ENCODE assay signal across 30 cellular contexts in the genomic region with DNA sequence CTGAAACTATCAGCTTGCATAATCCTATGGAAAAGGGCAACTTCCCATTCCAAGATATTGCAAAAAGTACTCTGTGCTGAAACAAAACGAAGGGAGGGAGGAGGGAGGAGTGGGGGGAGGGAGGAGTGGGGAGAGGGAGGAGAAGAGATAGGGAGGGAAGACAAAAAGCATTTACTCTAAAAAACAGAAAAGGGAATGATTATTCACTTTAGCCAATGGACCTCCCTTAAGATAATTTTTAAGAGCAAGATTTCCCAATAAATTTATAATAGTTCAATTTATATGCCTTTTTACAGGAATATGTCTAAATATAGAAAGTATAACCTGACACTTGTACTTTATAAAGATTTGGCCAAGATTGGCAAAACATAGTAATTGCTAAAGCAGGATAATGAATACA.
"Had no signal": no experiment of that assay in that cellular context is flagged by ENCODE, and none has a peak within 500 bp of the region (broad histone marks: within the 10 kb centered on the region; RNA-seq: fewer than 3 reads in every experiment).

No MANE protein-coding gene starts in this region.

- H3K4me1 Mint-ChIP-seq: activated CD4-positive, alpha-beta T cell treated with anti-CD3 and anti-CD28 coated beads, Interleukin-2, amount 10 ng/mL, durations not matched to agents 24 days and 14 days; activated CD8-positive, alpha-beta memory T cell treated with anti-CD3 and anti-CD28 coated beads, Interleukin-2, amount 10 ng/mL, durations not matched to agents 7 days and 5 days; activated naive CD4-positive, alpha-beta T cell treated with anti-CD3 and anti-CD28 coated beads, Interleukin-2, amount 10 ng/mL, durations not matched to agents 7 days and 5 days; activated naive CD8-positive, alpha-beta T cell treated with anti-CD3 and anti-CD28 coated beads, Interleukin-2, amount 10 ng/mL, durations not matched to agents 7 days and 5 days had no signal

- H3K4me3 Mint-ChIP-seq: activated CD4-positive, alpha-beta memory T cell treated with anti-CD3 and anti-CD28 coated beads for 36 hours; activated CD4-positive, alpha-beta T cell treated with anti-CD3 and anti-CD28 coated beads for 36 hours; activated CD4-positive, alpha-beta T cell treated with anti-CD3 and anti-CD28 coated beads, Interleukin-2, amount 10 ng/mL, durations not matched to agents 24 days and 14 days; activated CD8-positive, alpha-beta memory T cell treated with anti-CD3 and anti-CD28 coated beads, Interleukin-2, amount 10 ng/mL, durations not matched to agents 7 days and 5 days; activated CD8-positive, alpha-beta T cell treated with anti-CD3 and anti-CD28 coated beads, Interleukin-2, amount 10 ng/mL, durations not matched to agents 7 days and 5 days; activated naive CD4-positive, alpha-beta T cell treated with anti-CD3 and anti-CD28 coated beads, Interleukin-2, amount 10 ng/mL, durations not matched to agents 7 days and 5 days; activated naive CD8-positive, alpha-beta T cell treated with anti-CD3 and anti-CD28 coated beads, Interleukin-2, amount 10 ng/mL, durations not matched to agents 7 days and 5 days; activated T-cell treated with anti-CD3 and anti-CD28 coated beads, Interleukin-2, amount 50 U/mL, for 72 hours had no signal

- ATAC-seq: activated CD4-positive, alpha-beta T cell treated with anti-CD3 and anti-CD28 coated beads for 36 hours; activated CD8-positive, alpha-beta memory T cell treated with anti-CD3 and anti-CD28 coated beads, Interleukin-2, amount 10 ng/mL, durations not matched to agents 7 days and 5 days; activated CD8-positive, alpha-beta T cell treated with anti-CD3 and anti-CD28 coated beads, Interleukin-2, amount 10 ng/mL, durations not matched to agents 7 days and 5 days; activated naive CD4-positive, alpha-beta T cell treated with anti-CD3 and anti-CD28 coated beads, Interleukin-2, amount 50 U/mL, for 72 hours; activated T-cell treated with anti-CD3 and anti-CD28 coated beads, Interleukin-2, amount 50 U/mL, for 72 hours; body of pancreas; heart left ventricle had no signal

- H3K36me3 Mint-ChIP-seq: activated CD4-positive, alpha-beta memory T cell treated with anti-CD3 and anti-CD28 coated beads for 36 hours; activated CD8-positive, alpha-beta memory T cell treated with anti-CD3 and anti-CD28 coated beads, Interleukin-2, amount 10 ng/mL, durations not matched to agents 7 days and 5 days; activated naive CD4-positive, alpha-beta T cell treated with anti-CD3 and anti-CD28 coated beads, Interleukin-2, amount 10 ng/mL, durations not matched to agents 7 days and 5 days; activated naive CD4-positive, alpha-beta T cell treated with anti-CD3 and anti-CD28 coated beads, Interleukin-2, amount 50 U/mL, for 72 hours; activated naive CD8-positive, alpha-beta T cell treated with anti-CD3 and anti-CD28 coated beads, Interleukin-2, amount 10 ng/mL, durations not matched to agents 7 days and 5 days had no signal

- H3K4me3 ChIP-seq: body of pancreas, colonic mucosa, esophagus squamous epithelium, gastrocnemius medialis, heart left ventricle had no signal

- H3K9me3 ChIP-seq: body of pancreas, colonic mucosa, esophagus squamous epithelium, gastrocnemius medialis, heart left ventricle had no signal

- H3K27me3 ChIP-seq: body of pancreas, colonic mucosa, esophagus squamous epithelium, gastrocnemius medialis, heart left ventricle had no signal

- H3K27me3 Mint-ChIP-seq: activated CD4-positive, alpha-beta T cell treated with anti-CD3 and anti-CD28 coated beads, Interleukin-2, amount 10 ng/mL, durations not matched to agents 24 days and 14 days had no signal

- H3K27ac ChIP-seq: body of pancreas, colonic mucosa, epithelial cell of prostate, esophagus squamous epithelium, gastrocnemius medialis had no signal

- H3K4me1 ChIP-seq: body of pancreas, colonic mucosa, heart left ventricle had no signal

- H3K27ac Mint-ChIP-seq: activated CD4-positive, alpha-beta memory T cell treated with anti-CD3 and anti-CD28 coated beads for 36 hours; activated CD4-positive, alpha-beta T cell treated with anti-CD3 and anti-CD28 coated beads for 36 hours; activated CD4-positive, alpha-beta T cell treated with anti-CD3 and anti-CD28 coated beads, Interleukin-2, amount 10 ng/mL, durations not matched to agents 24 days and 14 days; activated CD8-positive, alpha-beta memory T cell treated with anti-CD3 and anti-CD28 coated beads, Interleukin-2, amount 10 ng/mL, durations not matched to agents 7 days and 5 days; activated CD8-positive, alpha-beta T cell treated with anti-CD3 and anti-CD28 coated beads, Interleukin-2, amount 10 ng/mL, durations not matched to agents 7 days and 5 days; activated naive CD4-positive, alpha-beta T cell treated with anti-CD3 and anti-CD28 coated beads, Interleukin-2, amount 10 ng/mL, durations not matched to agents 7 days and 5 days; activated naive CD4-positive, alpha-beta T cell treated with anti-CD3 and anti-CD28 coated beads, Interleukin-2, amount 50 U/mL, for 72 hours; activated naive CD8-positive, alpha-beta T cell treated with anti-CD3 and anti-CD28 coated beads, Interleukin-2, amount 10 ng/mL, durations not matched to agents 7 days and 5 days; activated T-cell treated with anti-CD3 and anti-CD28 coated beads, Interleukin-2, amount 50 U/mL, for 72 hours had no signal

- H3K36me3 ChIP-seq: colonic mucosa, esophagus squamous epithelium, gastrocnemius medialis, heart left ventricle had no signal

- FAIRE-seq: endometrium, endothelial cell of umbilical vein had no signal

- DNase-seq: activated CD4-positive, alpha-beta memory T cell treated with anti-CD3 and anti-CD28 coated beads for 36 hours; activated CD4-positive, alpha-beta T cell treated with anti-CD3 and anti-CD28 coated beads for 36 hours; activated CD4-positive, alpha-beta T cell treated with anti-CD3 and anti-CD28 coated beads, Interleukin-2, amount 10 ng/mL, durations not matched to agents 24 days and 14 days; activated CD4-positive, CD25-positive, alpha-beta regulatory T cell; activated CD4-positive, CD25-positive, alpha-beta regulatory T cell treated with anti-CD3 and anti-CD28 coated beads, Interleukin-2, amount 50 U/mL, for 72 hours; activated CD8-positive, alpha-beta memory T cell treated with anti-CD3 and anti-CD28 coated beads, Interleukin-2, amount 10 ng/mL, durations not matched to agents 7 days and 5 days; activated CD8-positive, alpha-beta memory T cell treated with anti-CD3 and anti-CD28 coated beads, Interleukin-2, amount 50 U/mL, for 4 hours; activated CD8-positive, alpha-beta T cell treated with anti-CD3 and anti-CD28 coated beads, Interleukin-2, amount 10 ng/mL, durations not matched to agents 7 days and 5 days; activated gamma-delta T cell; activated naive CD4-positive, alpha-beta T cell; activated naive CD4-positive, alpha-beta T cell treated with anti-CD3 and anti-CD28 coated beads, Interleukin-2, amount 10 ng/mL, durations not matched to agents 7 days and 5 days; activated naive CD8-positive, alpha-beta T cell treated with anti-CD3 and anti-CD28 coated beads, Interleukin-2, amount 10 ng/mL, durations not matched to agents 7 days and 5 days; activated T-cell treated with anti-CD3 and anti-CD28 coated beads, Interleukin-2, amount 50 U/mL, for 1 hour; activated T-cell treated with anti-CD3 and anti-CD28 coated beads, Interleukin-2, amount 50 U/mL, for 72 hours; amygdala; aorta; body of pancreas; caudate nucleus; colonic mucosa; effector CD8-positive, alpha-beta T cell; esophagus squamous epithelium; foreskin fibroblast; gastrocnemius medialis; glutamatergic neuron; heart left ventricle; T-helper 2 cell had no signal

- H3K9me3 Mint-ChIP-seq: activated CD4-positive, alpha-beta memory T cell treated with anti-CD3 and anti-CD28 coated beads for 36 hours; activated CD4-positive, alpha-beta T cell treated with anti-CD3 and anti-CD28 coated beads, Interleukin-2, amount 10 ng/mL, durations not matched to agents 24 days and 14 days; activated naive CD4-positive, alpha-beta T cell treated with anti-CD3 and anti-CD28 coated beads, Interleukin-2, amount 10 ng/mL, durations not matched to agents 7 days and 5 days; activated naive CD4-positive, alpha-beta T cell treated with anti-CD3 and anti-CD28 coated beads, Interleukin-2, amount 50 U/mL, for 72 hours; activated naive CD8-positive, alpha-beta T cell treated with anti-CD3 and anti-CD28 coated beads, Interleukin-2, amount 10 ng/mL, durations not matched to agents 7 days and 5 days; activated T-cell treated with anti-CD3 and anti-CD28 coated beads, Interleukin-2, amount 50 U/mL, for 72 hours had no signal
